In the genomic region with DNA sequence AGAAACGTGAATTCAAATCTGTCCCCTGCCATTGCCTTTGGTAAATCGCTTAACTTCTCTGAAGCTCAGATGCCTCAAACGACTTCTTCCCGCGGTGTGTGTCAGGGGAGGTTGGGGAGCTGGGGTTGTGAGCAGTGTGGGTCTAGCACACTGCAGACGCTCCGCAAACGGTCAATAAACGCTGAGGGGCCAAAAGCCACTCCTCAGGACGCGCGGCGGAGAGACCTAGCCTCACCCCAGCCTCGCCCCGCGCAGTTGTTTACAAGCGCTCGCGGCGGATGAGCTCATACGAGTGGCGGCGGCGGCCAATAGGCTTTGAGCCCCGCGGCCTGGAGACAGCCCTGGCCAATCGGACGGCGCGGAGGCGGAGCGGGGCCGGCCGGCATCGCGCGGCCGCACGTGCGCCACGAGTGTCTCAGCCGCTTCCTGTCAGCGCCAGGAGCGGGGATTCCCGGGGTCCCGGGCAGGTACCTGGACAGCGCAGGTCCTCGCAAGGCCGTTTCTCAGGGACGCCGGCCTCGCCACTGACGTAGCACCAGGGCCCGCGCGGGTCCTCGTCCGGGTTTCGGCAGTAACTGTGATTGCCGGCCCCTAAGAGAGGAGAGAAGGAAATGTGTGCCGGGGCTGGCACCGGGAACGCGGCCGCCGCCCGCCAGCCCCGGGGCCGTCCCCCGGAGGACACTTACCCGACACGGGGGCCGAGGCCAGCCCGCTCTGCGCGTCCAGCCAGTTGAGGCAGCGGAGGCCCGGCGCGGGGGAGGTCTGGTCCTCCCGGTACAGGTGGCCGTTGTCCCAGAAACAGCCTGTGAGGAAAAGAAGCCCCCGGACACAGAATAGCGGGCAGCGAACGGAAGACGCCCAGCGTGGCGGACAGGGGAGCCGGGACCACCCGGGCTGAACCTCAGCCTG, we compare ENCODE assay signal across 8 cellular contexts. TPM values are rescaled to one million over a fixed set of nuclear protein-coding genes. Genes with fewer than 3 reads are reported as not detected.
DNase-seq lines count a peak whose midpoint lies in the region; ATAC-seq and TF ChIP-seq lines count a peak whose summit lies in the region.

No MANE protein-coding gene starts in this region.

- H3K36me3 ChIP-seq in GM23338 (ENCODE audit: insufficient read depth): no peaks in the 10 kb centered on the region
- no peaks in the 10 kb centered on the region for H3K36me3 ChIP-seq in neural cell (ENCODE audit: insufficient read depth, low read length)
- H3K36me3 ChIP-seq in stomach: peaks cover 11 to 39% (median 34%) of the 10 kb centered on the region in 4 donors

- H3K9ac ChIP-seq in neural cell (ENCODE audit: low read length): peak overlapping the region; percentile 86

- H3F3A ChIP-seq in GM23338 (replicated peaks; ENCODE audit: low read depth) (peaks cover 8% of the 10 kb centered on the region; the same call in 1 of the 2 replicates), neural cell (ENCODE audit: insufficient read depth, low read length, poor library complexity, severe bottlenecking) (no peaks in the 10 kb centered on the region)

- peaks cover 19% of the 10 kb centered on the region for H3K27me3 Mint-ChIP-seq in GM23338 (ENCODE audit: insufficient read depth, low read depth, poor library complexity)

- TF ChIP-seq POLR2A in Raji (IDR thresholded peaks at IDR 0.05; ENCODE audit: insufficient read depth, low read depth, low read length) (peak; percentile 79), stomach (IDR thresholded peaks at IDR 0.05) (peak in 2 of 4 donors; percentile 76 to 96)

- H4K20me1 ChIP-seq in GM23338 (replicated peaks; ENCODE audit: insufficient read depth): no peaks in the 10 kb centered on the region
- no peaks in the 10 kb centered on the region for H4K20me1 ChIP-seq in neural cell (ENCODE audit: insufficient read depth)

- no peak overlapping the region for H3K27ac Mint-ChIP-seq in GM23338

- H3K9me3 Mint-ChIP-seq in GM23338: no peaks in the 10 kb centered on the region

- H2AFZ ChIP-seq in GM23338 (peak overlapping the region; percentile 78; the same call in 1 of the 2 replicates), neural cell (ENCODE audit: low read depth, low read length) (no peak overlapping the region)

- 0 out of 2 replicates have a peak, but pooled peaks cover 8% of the 10 kb centered on the region for H3K4me1 ChIP-seq in GM23338 (ENCODE audit: insufficient read depth)
- peaks cover 36 to 93% (median 57%) of the 10 kb centered on the region in 4 donors for H3K4me1 ChIP-seq in stomach

- no peak overlapping the region for H3K27ac ChIP-seq in GM23338 (ENCODE audit: low read depth)
- no peak overlapping the region for H3K27ac ChIP-seq in neural cell (ENCODE audit: low read length)
- H3K27ac ChIP-seq in stomach: peak overlapping the region; percentile 95 to 97 (median 95)

- H3K9me3 ChIP-seq in neural cell (ENCODE audit: low read length) (no peaks in the 10 kb centered on the region), stomach (no peaks in the 10 kb centered on the region)

- TF ChIP-seq RAD21 in neural cell (conservative IDR thresholded peaks at IDR 0.05): no peak

- H3K79me2 ChIP-seq in GM23338 (replicated peaks; ENCODE audit: insufficient read depth) (no peaks in the 10 kb centered on the region), neural cell (replicated peaks; ENCODE audit: insufficient read depth, low read length) (no peaks in the 10 kb centered on the region)

- WGBS in stomach, 5 donors: 0 to 2% (median 0%) methylated on average over 30 to 91 of the region's 91 CpGs

- TF ChIP-seq EP300 in neural cell (conservative IDR thresholded peaks at IDR 0.05; ENCODE audit: poor library complexity, severe bottlenecking): peak; percentile 49
- no peak for TF ChIP-seq EP300 in stomach (IDR thresholded peaks at IDR 0.05)

- peaks cover 19% of the 10 kb centered on the region for H3K4me1 Mint-ChIP-seq in GM23338

- intact Hi-C loops in stomach (cut with DNase I; ENCODE audit: low total_unique reads): no loop called here

- peak overlapping the region; percentile 79 for H3K4me2 ChIP-seq in GM23338
- peak overlapping the region; percentile 65 for H3K4me2 ChIP-seq in neural cell (ENCODE audit: low read length)

- H3K36me3 Mint-ChIP-seq in GM23338 (ENCODE audit: low read depth): no peaks in the 10 kb centered on the region

- H3K9me2 ChIP-seq in GM23338 (ENCODE audit: insufficient read depth) (no peaks in the 10 kb centered on the region), neural cell (ENCODE audit: insufficient read depth, low read length) (no peaks in the 10 kb centered on the region)

- H3K4me3 ChIP-seq in GM23338 (peak overlapping the region; percentile 57), fibroblast of the aortic adventitia (ENCODE audit: low read depth, low read length) (peak overlapping the region; percentile 95), neural cell (ENCODE audit: low read length) (peak overlapping the region; percentile 76), stomach (peak overlapping the region; percentile 56 to 70 (median 62))

- peak overlapping the region; percentile 82 for H3K4me3 Mint-ChIP-seq in GM23338

- no peak for TF ChIP-seq CTCF in GM23338 (conservative IDR thresholded peaks at IDR 0.05; ENCODE audit: low read depth in 2 of 2)
- no peak for TF ChIP-seq CTCF in fibroblast of the aortic adventitia (IDR thresholded peaks at IDR 0.05; ENCODE audit: insufficient read depth, low read length)
- TF ChIP-seq CTCF in neural cell (IDR thresholded peaks at IDR 0.05; ENCODE audit: poor library complexity, severe bottlenecking): no peak
- no peak for TF ChIP-seq CTCF in stomach (IDR thresholded peaks at IDR 0.05)

- ATAC-seq in GM23338: peak; percentile 89

- H3K27me3 ChIP-seq in GM23338 (ENCODE audit: insufficient read depth) (peaks cover 26% of the 10 kb centered on the region), neural cell (ENCODE audit: insufficient read depth, low read depth, low read length) (no peaks in the 10 kb centered on the region), stomach (no peaks in the 10 kb centered on the region)

- DNase-seq in EL (peak; percentile 90), GM23338 (ENCODE audit: low spot score) (peak; percentile 98), LHCN-M2 (ENCODE audit: low read depth) (peak; percentile 81), fibroblast of the aortic adventitia (ENCODE audit: low read depth) (peak; percentile 81), stomach (peak; percentile 99)
- DNase-seq in activated effector memory CD4-positive, alpha-beta T cell treated with anti-CD3 and anti-CD28 coated beads, Interleukin-2, amount 50 U/mL, for 16 hours: peak; percentile 98

TF ChIP-seq in GM23338, 12 proteins besides CTCF, POLR2A, EP300 and RAD21:
- TF ChIP-seq EZH2phosphoT487 (IDR thresholded peaks at IDR 0.05; ENCODE audit: unreplicated experiment) (no peak), CREB1 (CRISPR knock-in tag; IDR thresholded peaks at IDR 0.05; ENCODE audit: low read depth) (peak; percentile 55; the same call in 1 of the 2 replicates), JUNB (IDR thresholded peaks at IDR 0.05; ENCODE audit: unreplicated experiment) (no peak), EZH2 (IDR thresholded peaks at IDR 0.05; ENCODE audit: low read depth, unreplicated experiment) (peak; percentile 45), ZNF331 (CRISPR knock-in tag; IDR thresholded peaks at IDR 0.05; ENCODE audit: low read depth) (no peak), ZNF114 (CRISPR knock-in tag; IDR thresholded peaks at IDR 0.05) (no peak), NANOG (IDR thresholded peaks at IDR 0.05; ENCODE audit: borderline replicate concordance) (no peak)

TF ChIP-seq in neural cell, 6 proteins besides CTCF, POLR2A, EP300 and RAD21 (continues in another document):
- peak; percentile 32 for TF ChIP-seq SMC3 (conservative IDR thresholded peaks at IDR 0.05; ENCODE audit: poor library complexity)
- TF ChIP-seq POLR2AphosphoS5 (IDR thresholded peaks at IDR 0.05): peak; percentile 65
- TF ChIP-seq EZH2 (IDR thresholded peaks at IDR 0.05; ENCODE audit: borderline replicate concordance, insufficient read depth, low read length, poor library complexity, severe bottlenecking): no peak
- peak; percentile 21 for TF ChIP-seq TAF1 (IDR thresholded peaks at IDR 0.05; ENCODE audit: low read depth)

RNA-seq across cellular contexts. Expression of a gene that starts 1.5 kb away (rescaled TPM):
- total RNA-seq in GM23338 (2014; rRNA removed; shearing (Covaris generic)): 1.6 and 2.2 TPM in 2 replicates
- polyA plus RNA-seq in GM23338 (2016; fragmentation: Nextera tagmentation; extraction: Ambion mirVana) (1.1 and 1.5 TPM in 2 replicates), neural cell (32.0 and 38.4 TPM in 2 replicates), stomach (1 to 10 TPM; 6.6 to 8.5 (median 7.6) TPM)
- total RNA-seq in LHCN-M2 (2014; rRNA removed) (4.2 and 5.4 TPM in 2 replicates), fibroblast of the aortic adventitia (ENCODE audit: low replicate concordance) (13.2 and 191 TPM in 2 replicates), stomach (10 to 100 TPM in 3 of 5 donors, 1 to 10 TPM in 2; 3.5 to 53.0 (median 20.5) TPM)
- polyA plus RNA-seq in LHCN-M2 (2012): 5.6 TPM
- 26.0 and 29.0 TPM in 2 replicates for polyA minus RNA-seq in neural cell

RNA-seq across cellular contexts. Expression of a gene that starts 55.4 kb away (rescaled TPM):
- total RNA-seq in GM23338 (2014; rRNA removed; shearing (Covaris generic)): 51.5 and 56.8 TPM in 2 replicates
- polyA plus RNA-seq in GM23338 (2016; fragmentation: Nextera tagmentation; extraction: Ambion mirVana): 22.0 and 23.2 TPM in 2 replicates
- total RNA-seq in LHCN-M2 (2014; rRNA removed): 14.7 and 18.3 TPM in 2 replicates
- 12.0 TPM for polyA plus RNA-seq in LHCN-M2 (2012)
- 14.3 and 16.1 TPM in 2 replicates for total RNA-seq in fibroblast of the aortic adventitia (ENCODE audit: low replicate concordance)
- 33.5 and 35.8 TPM in 2 replicates for polyA plus RNA-seq in neural cell
- 50.5 and 56.7 TPM in 2 replicates for polyA minus RNA-seq in neural cell
- total RNA-seq in stomach: 10 to 100 TPM in 3 of 5 donors, 1 to 10 TPM in 2; 4.9 to 20.9 (median 14.1) TPM
- polyA plus RNA-seq in stomach: 10 to 100 TPM in 2 of 3 donors, 1 to 10 TPM in 1; 7.8 to 21.1 (median 13.8) TPM

Comparison
In these comparisons a context has a peak if more than half of its experiments do, and no peak if none do; other contexts are left out.
1. H3K27ac ChIP-seq: peak in stomach (5 of 5); none in GM23338 (single experiment) and neural cell (single experiment).
2. Peak in every context shown above with its lines, with median percentiles within 50 percentile points of each other: DNase-seq and H3K4me3 ChIP-seq.